9 cellular contexts compared by ENCODE assay signal in the genomic region with DNA sequence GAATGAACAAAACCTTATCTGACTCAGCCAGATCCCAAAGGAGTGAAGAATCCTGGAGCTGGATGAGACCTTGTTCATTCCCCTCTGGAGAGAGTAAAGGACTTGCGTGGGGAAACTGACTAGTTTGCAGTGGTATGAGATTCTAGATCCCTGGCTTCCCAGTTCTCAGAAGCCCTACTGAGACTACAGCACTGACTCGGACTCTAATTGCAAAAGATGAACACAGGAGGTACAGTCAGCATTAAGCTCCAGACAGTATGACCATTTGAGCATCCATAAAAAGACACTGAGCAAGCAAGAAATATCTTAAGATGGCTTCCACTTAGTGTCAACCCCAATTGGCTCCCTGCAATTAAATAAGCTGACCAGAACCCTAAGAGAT. TPM values are rescaled to one million over a fixed set of nuclear protein-coding genes. Genes with fewer than 3 reads are reported as not detected.
DNase-seq lines count a peak whose midpoint lies in the region; ATAC-seq and TF ChIP-seq lines count a peak whose summit lies in the region.
"Had no signal": no experiment of that assay in that cellular context is flagged by ENCODE, and none has a peak within 500 bp of the region (broad histone marks: within the 10 kb centered on the region; RNA-seq: fewer than 3 reads in every experiment).

No MANE protein-coding gene starts in this region.

- H3K36me3 ChIP-seq in naive thymus-derived CD4-positive, alpha-beta T cell (ENCODE audit: control insufficient read depth in 2 of 3, insufficient read depth in 3 of 3, low read length in 3 of 3): peaks cover 0 to 16% (median 0%) of the 10 kb centered on the region in 3 experiments

- intact Hi-C loops in naive thymus-derived CD4-positive, alpha-beta T cell (cut with micrococcal nuclease): loop anchor here in 1 of 2 donors (1.0 kb wide), 1 partner anchor 13 kb away; no protein-coding TSS in a partner anchor

- peak overlapping the region; percentile 58 to 84 for H3K27ac ChIP-seq in coronary artery
- H3K27ac ChIP-seq in naive thymus-derived CD4-positive, alpha-beta T cell (ENCODE audit: low read depth, low read length): peak overlapping the region; percentile 99

- no peaks in the 10 kb centered on the region for H3K27me3 Mint-ChIP-seq in stimulated activated naive CD8-positive, alpha-beta T cell treated with anti-CD3 and anti-CD28 coated beads, Interleukin-15, Interleukin-2, amounts not matched to agents 100 ng/mL and 50 ng/mL, for 24 hours
- H3K27me3 Mint-ChIP-seq in naive thymus-derived CD4-positive, alpha-beta T cell: peaks cover 0 to 2% (median 0%) of the 10 kb centered on the region in 5 donors

- H3K9me3 ChIP-seq in naive thymus-derived CD4-positive, alpha-beta T cell (ENCODE audit: control insufficient read depth in 2 of 3, low read length in 3 of 3): no peaks in the 10 kb centered on the region

- no peak for ATAC-seq in stimulated activated naive CD8-positive, alpha-beta T cell treated with anti-CD3 and anti-CD28 coated beads, Interleukin-15, Interleukin-2, amounts not matched to agents 100 U/mL and 50 U/mL, for 24 hours
- no peak for ATAC-seq in naive thymus-derived CD4-positive, alpha-beta T cell
- ATAC-seq in HG02884 (IDR thresholded peaks at IDR 0.05; ENCODE audit: unreplicated experiment): no peak
- ATAC-seq in GM18909 (IDR thresholded peaks at IDR 0.05; ENCODE audit: poor library complexity, unreplicated experiment): no peak

- peak overlapping the region; percentile 98 for H3K4me3 Mint-ChIP-seq in stimulated activated naive CD8-positive, alpha-beta T cell treated with anti-CD3 and anti-CD28 coated beads, Interleukin-15, Interleukin-2, amounts not matched to agents 100 ng/mL and 50 ng/mL, for 24 hours
- peak overlapping the region; percentile 43 to 100 (median 72) for H3K4me3 Mint-ChIP-seq in naive thymus-derived CD4-positive, alpha-beta T cell

- no peaks in the 10 kb centered on the region for H3K27me3 ChIP-seq in naive thymus-derived CD4-positive, alpha-beta T cell (ENCODE audit: control insufficient read depth in 2 of 2, insufficient read depth in 2 of 2, low read length in 2 of 2)

- no peak overlapping the region for H3K4me3 ChIP-seq in coronary artery
- H3K4me3 ChIP-seq in naive thymus-derived CD4-positive, alpha-beta T cell (ENCODE audit: low read length): peak overlapping the region; percentile 15

- no peak for DNase-seq in stimulated activated naive CD8-positive, alpha-beta T cell treated with anti-CD3 and anti-CD28 coated beads, Interleukin-15, Interleukin-2, amounts not matched to agents 100 U/mL and 50 U/mL, for 24 hours
- no peak for DNase-seq in coronary artery (ENCODE audit: low spot score)
- no peak for DNase-seq in naive thymus-derived CD4-positive, alpha-beta T cell
- DNase-seq in pons (ENCODE audit: low spot score): no peak
- no peak for DNase-seq in GM19238 (ENCODE audit: insufficient read length, low spot score)
- DNase-seq: NCI-H1417 treated with DMSO at 0.1 percent for 48 hours had no signal

- peak overlapping the region; percentile 100 for H3K27ac Mint-ChIP-seq in stimulated activated naive CD8-positive, alpha-beta T cell treated with anti-CD3 and anti-CD28 coated beads, Interleukin-15, Interleukin-2, amounts not matched to agents 100 ng/mL and 50 ng/mL, for 24 hours
- H3K27ac Mint-ChIP-seq in naive thymus-derived CD4-positive, alpha-beta T cell: peak overlapping the region; percentile 20 to 100 (median 99)

- no peak for TF ChIP-seq CTCF in coronary artery (IDR thresholded peaks at IDR 0.05)

- H3K4me1 ChIP-seq in naive thymus-derived CD4-positive, alpha-beta T cell (ENCODE audit: control insufficient read depth in 2 of 2, insufficient read depth in 2 of 2, low read length in 2 of 2): peaks cover 41 to 47% of the 10 kb centered on the region in 2 donors

- POLR2A ChIA-PET in naive thymus-derived CD4-positive, alpha-beta T cell (lab: Charles Lee): interaction anchor here (0.6 to 12.0 kb wide), 7 partner anchors 11 to 167 kb away, joined by 3 to 184 read pairs (median 4); no protein-coding TSS in a partner anchor

- H3K36me3 Mint-ChIP-seq in stimulated activated naive CD8-positive, alpha-beta T cell treated with anti-CD3 and anti-CD28 coated beads, Interleukin-15, Interleukin-2, amounts not matched to agents 100 ng/mL and 50 ng/mL, for 24 hours (ENCODE audit: low read depth): peaks cover 71% of the 10 kb centered on the region
- peaks cover 0 to 42% (median 13%) of the 10 kb centered on the region in 5 donors for H3K36me3 Mint-ChIP-seq in naive thymus-derived CD4-positive, alpha-beta T cell

- peaks cover 66% of the 10 kb centered on the region for H3K4me1 Mint-ChIP-seq in stimulated activated naive CD8-positive, alpha-beta T cell treated with anti-CD3 and anti-CD28 coated beads, Interleukin-15, Interleukin-2, amounts not matched to agents 100 ng/mL and 50 ng/mL, for 24 hours (ENCODE audit: low read depth)
- H3K4me1 Mint-ChIP-seq in naive thymus-derived CD4-positive, alpha-beta T cell: peaks cover 40 to 81% (median 70%) of the 10 kb centered on the region in 7 donors

- CTCF ChIA-PET in naive thymus-derived CD4-positive, alpha-beta T cell (lab: Charles Lee): interaction anchor here (1.0 to 1.6 kb wide), 5 partner anchors 19 to 463 kb away, joined by 3 to 5 read pairs (median 5); no protein-coding TSS in a partner anchor

- no peaks in the 10 kb centered on the region for H3K9me3 Mint-ChIP-seq in stimulated activated naive CD8-positive, alpha-beta T cell treated with anti-CD3 and anti-CD28 coated beads, Interleukin-15, Interleukin-2, amounts not matched to agents 100 ng/mL and 50 ng/mL, for 24 hours
- H3K9me3 Mint-ChIP-seq in naive thymus-derived CD4-positive, alpha-beta T cell: no peaks in the 10 kb centered on the region

RNA-seq across cellular contexts. Expression of a gene that starts 6.8 kb away (rescaled TPM):
- 100 to 1,000 TPM in 1 of 5 experiments, 10 to 100 TPM in 4; 53.6 to 123 (median 73.0) TPM for total RNA-seq in naive thymus-derived CD4-positive, alpha-beta T cell
- 1 to 10 TPM; 2.0 to 2.3 TPM for polyA plus RNA-seq in naive thymus-derived CD4-positive, alpha-beta T cell

RNA-seq across cellular contexts. Expression of a gene that starts 23.8 kb away (rescaled TPM):
- total RNA-seq in naive thymus-derived CD4-positive, alpha-beta T cell: 100 to 1,000 TPM in 1 of 5 experiments, 10 to 100 TPM in 4; 34.3 to 115 (median 46.4) TPM
- 100 to 1,000 TPM; 145 to 181 TPM for polyA plus RNA-seq in naive thymus-derived CD4-positive, alpha-beta T cell

RNA-seq across cellular contexts. Expression of a gene that starts 58.4 kb away (rescaled TPM):
- total RNA-seq in naive thymus-derived CD4-positive, alpha-beta T cell: 10 to 100 TPM; 23.1 to 46.3 (median 26.0) TPM
- 100 to 1,000 TPM; 131 TPM for polyA plus RNA-seq in naive thymus-derived CD4-positive, alpha-beta T cell
